ENCODE assay signal across 1 cellular context in the genomic region with DNA sequence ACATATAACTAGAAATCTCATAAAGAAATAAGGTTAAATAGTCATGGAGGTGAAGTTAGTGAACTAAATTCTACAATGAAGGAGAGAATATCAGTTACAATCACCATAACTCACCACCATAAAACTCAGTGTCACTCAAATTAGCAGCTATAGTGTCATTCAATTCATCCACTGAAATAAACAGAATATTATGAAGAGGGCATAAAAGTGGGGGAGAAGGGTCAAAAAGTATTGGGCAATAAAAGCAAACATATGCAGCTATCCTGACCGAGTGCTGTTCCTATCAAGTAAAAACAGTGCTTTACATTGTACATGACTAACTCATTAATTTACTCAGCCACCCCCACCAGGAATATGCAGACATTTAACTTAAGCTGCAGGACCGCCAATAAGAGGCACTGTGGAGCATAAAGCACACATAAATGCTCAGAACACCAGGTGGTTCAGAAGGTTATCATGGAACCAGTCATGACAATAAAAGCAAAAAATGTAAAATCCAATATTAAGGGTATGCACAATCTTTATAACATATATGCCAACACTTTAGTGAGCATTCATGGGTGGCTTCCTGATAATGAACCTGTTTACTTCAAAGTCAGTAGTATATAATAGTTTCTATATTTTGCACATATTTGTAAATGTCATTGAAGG.
TF ChIP-seq lines count a peak whose summit lies in the region.

No MANE protein-coding gene starts in this region.

TF ChIP-seq in SK-N-SH treated with all-trans-retinoic acid at 6 μM for 48 hours, 23 proteins besides CTCF, POLR2A, EP300 and RAD21 (continued from another document):
- TF ChIP-seq, protein P1, sequence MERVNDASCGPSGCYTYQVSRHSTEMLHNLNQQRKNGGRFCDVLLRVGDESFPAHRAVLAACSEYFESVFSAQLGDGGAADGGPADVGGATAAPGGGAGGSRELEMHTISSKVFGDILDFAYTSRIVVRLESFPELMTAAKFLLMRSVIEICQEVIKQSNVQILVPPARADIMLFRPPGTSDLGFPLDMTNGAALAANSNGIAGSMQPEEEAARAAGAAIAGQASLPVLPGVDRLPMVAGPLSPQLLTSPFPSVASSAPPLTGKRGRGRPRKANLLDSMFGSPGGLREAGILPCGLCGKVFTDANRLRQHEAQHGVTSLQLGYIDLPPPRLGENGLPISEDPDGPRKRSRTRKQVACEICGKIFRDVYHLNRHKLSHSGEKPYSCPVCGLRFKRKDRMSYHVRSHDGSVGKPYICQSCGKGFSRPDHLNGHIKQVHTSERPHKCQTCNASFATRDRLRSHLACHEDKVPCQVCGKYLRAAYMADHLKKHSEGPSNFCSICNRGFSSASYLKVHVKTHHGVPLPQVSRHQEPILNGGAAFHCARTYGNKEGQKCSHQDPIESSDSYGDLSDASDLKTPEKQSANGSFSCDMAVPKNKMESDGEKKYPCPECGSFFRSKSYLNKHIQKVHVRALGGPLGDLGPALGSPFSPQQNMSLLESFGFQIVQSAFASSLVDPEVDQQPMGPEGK (CRISPR knock-in tag; IDR thresholded peaks at IDR 0.05; ENCODE audit: borderline replicate concordance) = no peak
- TF ChIP-seq TOX (CRISPR knock-in tag; IDR thresholded peaks at IDR 0.05; ENCODE audit: borderline replicate concordance) = no peak
- no peak for TF ChIP-seq TCF4 (CRISPR knock-in tag; IDR thresholded peaks at IDR 0.05; ENCODE audit: borderline replicate concordance)
- TF ChIP-seq, protein P2, sequence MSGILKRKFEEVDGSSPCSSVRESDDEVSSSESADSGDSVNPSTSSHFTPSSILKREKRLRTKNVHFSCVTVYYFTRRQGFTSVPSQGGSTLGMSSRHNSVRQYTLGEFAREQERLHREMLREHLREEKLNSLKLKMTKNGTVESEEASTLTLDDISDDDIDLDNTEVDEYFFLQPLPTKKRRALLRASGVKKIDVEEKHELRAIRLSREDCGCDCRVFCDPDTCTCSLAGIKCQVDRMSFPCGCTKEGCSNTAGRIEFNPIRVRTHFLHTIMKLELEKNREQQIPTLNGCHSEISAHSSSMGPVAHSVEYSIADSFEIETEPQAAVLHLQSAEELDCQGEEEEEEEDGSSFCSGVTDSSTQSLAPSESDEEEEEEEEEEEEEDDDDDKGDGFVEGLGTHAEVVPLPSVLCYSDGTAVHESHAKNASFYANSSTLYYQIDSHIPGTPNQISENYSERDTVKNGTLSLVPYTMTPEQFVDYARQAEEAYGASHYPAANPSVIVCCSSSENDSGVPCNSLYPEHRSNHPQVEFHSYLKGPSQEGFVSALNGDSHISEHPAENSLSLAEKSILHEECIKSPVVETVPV (CRISPR knock-in tag; IDR thresholded peaks at IDR 0.05) = no peak
- no peak for TF ChIP-seq ZNF8 (CRISPR knock-in tag; IDR thresholded peaks at IDR 0.05)
- TF ChIP-seq, protein P3, sequence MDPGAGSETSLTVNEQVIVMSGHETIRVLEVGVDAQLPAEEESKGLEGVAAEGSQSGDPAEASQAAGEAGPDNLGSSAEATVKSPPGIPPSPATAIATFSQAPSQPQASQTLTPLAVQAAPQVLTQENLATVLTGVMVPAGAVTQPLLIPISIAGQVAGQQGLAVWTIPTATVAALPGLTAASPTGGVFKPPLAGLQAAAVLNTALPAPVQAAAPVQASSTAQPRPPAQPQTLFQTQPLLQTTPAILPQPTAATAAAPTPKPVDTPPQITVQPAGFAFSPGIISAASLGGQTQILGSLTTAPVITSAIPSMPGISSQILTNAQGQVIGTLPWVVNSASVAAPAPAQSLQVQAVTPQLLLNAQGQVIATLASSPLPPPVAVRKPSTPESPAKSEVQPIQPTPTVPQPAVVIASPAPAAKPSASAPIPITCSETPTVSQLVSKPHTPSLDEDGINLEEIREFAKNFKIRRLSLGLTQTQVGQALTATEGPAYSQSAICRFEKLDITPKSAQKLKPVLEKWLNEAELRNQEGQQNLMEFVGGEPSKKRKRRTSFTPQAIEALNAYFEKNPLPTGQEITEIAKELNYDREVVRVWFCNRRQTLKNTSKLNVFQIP (CRISPR knock-in tag; IDR thresholded peaks at IDR 0.05; ENCODE audit: borderline replicate concordance, low read depth) = no peak
- TF ChIP-seq ZFP30 (CRISPR knock-in tag; IDR thresholded peaks at IDR 0.05) = no peak
- TF ChIP-seq OSR1 (CRISPR knock-in tag; IDR thresholded peaks at IDR 0.05) = no peak
- TF ChIP-seq ARNTL (CRISPR knock-in tag; IDR thresholded peaks at IDR 0.05; ENCODE audit: borderline replicate concordance, low read depth) = no peak
- no peak for TF ChIP-seq PPARA (CRISPR knock-in tag; IDR thresholded peaks at IDR 0.05; ENCODE audit: borderline replicate concordance)
